In the genomic region with DNA sequence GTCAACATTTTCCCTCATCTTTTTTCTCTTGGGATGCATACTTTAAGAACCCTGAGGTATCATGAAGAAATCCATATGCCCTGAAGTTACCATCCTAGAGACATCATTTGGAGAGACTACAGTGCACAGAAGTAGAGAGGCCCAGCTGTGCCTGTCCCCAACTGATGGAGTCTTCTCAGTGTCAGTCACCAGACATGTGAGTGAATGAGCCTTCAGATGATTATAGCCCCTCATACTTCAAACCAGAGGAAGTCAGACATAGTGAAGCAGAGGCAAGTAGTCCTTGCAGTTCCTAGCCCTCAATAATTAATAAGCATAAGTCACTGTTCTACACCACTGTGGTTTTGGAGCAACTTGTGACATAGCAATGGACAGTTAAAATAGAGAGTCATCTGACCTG, we compare ENCODE assay signal across 20 cellular contexts.
DNase-seq lines count a peak whose midpoint lies in the region; FAIRE-seq lines count a peak whose summit lies in the region.
"Had no signal": no experiment of that assay in that cellular context is flagged by ENCODE, and none has a peak within 500 bp of the region (broad histone marks: within the 10 kb centered on the region; RNA-seq: fewer than 3 reads in every experiment).

No MANE protein-coding gene starts in this region.

- DNase-seq in activated T-cell treated with anti-CD3 and anti-CD28 coated beads, Interleukin-2, amount 50 U/mL, for 24 hours: no peak
- no peak for DNase-seq in activated T-cell treated with anti-CD3 and anti-CD28 coated beads, Interleukin-2, amount 50 U/mL, for 1 hour
- DNase-seq in NOMO-1 treated with dmso at 0.1 percent for 144 hours (lab: John Stamatoyannopoulos, UW; ENCODE audit: unreplicated experiment) (peak; percentile 20), SIG-M5 (lab: John Stamatoyannopoulos, UW) (no peak), urothelium cell line (ENCODE audit: low spot score) (no peak)
- no peak for DNase-seq in activated naive CD4-positive, alpha-beta T cell (lab: John Stamatoyannopoulos, UW)
- DNase-seq: AML-193, GDM1, MM.1S, NCI-H1105 treated with DMSO at 0.1 percent for 48 hours, NCI-H1694, NCI-H2081, NCI-H2171 treated with DMSO at 0.1 percent for 48 hours, NCI-H526, SHP77 treated with DMSO at 0.1 percent for 48 hours, SK-N-SH had no signal

- H3K36me3 ChIP-seq in KOPT-K1 (ENCODE audit: insufficient read depth, low read length): peaks cover 12% of the 10 kb centered on the region; the same call in 1 of the 2 replicates

- no peak overlapping the region for H3K4me3 Mint-ChIP-seq in activated T-cell treated with anti-CD3 and anti-CD28 coated beads, Interleukin-2, amount 50 U/mL, for 24 hours

- peak overlapping the region; percentile 6 for H3K27ac ChIP-seq in KOPT-K1 (ENCODE audit: low read depth, low read length, poor library complexity, severe bottlenecking)
- H3K27ac ChIP-seq: C4-2B, RWPE1 had no signal

- no peak for FAIRE-seq in urothelium cell line (lab: Jason Lieb, UNC)
- FAIRE-seq: H54 had no signal

- H3K27ac Mint-ChIP-seq in activated T-cell treated with anti-CD3 and anti-CD28 coated beads, Interleukin-2, amount 50 U/mL, for 24 hours: peak overlapping the region; percentile 2

- H3K9me3 Mint-ChIP-seq in activated T-cell treated with anti-CD3 and anti-CD28 coated beads, Interleukin-2, amount 50 U/mL, for 24 hours: no peaks in the 10 kb centered on the region

- no peaks in the 10 kb centered on the region for H3K27me3 Mint-ChIP-seq in activated T-cell treated with anti-CD3 and anti-CD28 coated beads, Interleukin-2, amount 50 U/mL, for 24 hours

- no peaks in the 10 kb centered on the region for H3K36me3 Mint-ChIP-seq in activated T-cell treated with anti-CD3 and anti-CD28 coated beads, Interleukin-2, amount 50 U/mL, for 24 hours (ENCODE audit: low read depth)

- H3K4me1 Mint-ChIP-seq in activated T-cell treated with anti-CD3 and anti-CD28 coated beads, Interleukin-2, amount 50 U/mL, for 24 hours (ENCODE audit: low read depth): peaks cover 48% of the 10 kb centered on the region

- no peaks in the 10 kb centered on the region for H3K9me3 ChIP-seq in KOPT-K1 (ENCODE audit: insufficient read depth, low read length, poor library complexity, severe bottlenecking)
- H3K9me3 ChIP-seq: SK-N-SH had no signal
